Comparison of ENCODE assay signal across 17 cellular contexts in genomic region chr1:125118147-125118993, GRCh38.
"Had no signal": no experiment of that assay in that cellular context is flagged by ENCODE, and none has a peak within 500 bp of the region (broad histone marks: within the 10 kb centered on the region; RNA-seq: fewer than 3 reads in every experiment).

No MANE protein-coding gene starts in this region.

- H3K9me3 ChIP-seq: gastrocnemius medialis, testis had no signal

- ATAC-seq: gastrocnemius medialis; heart right ventricle; left cardiac atrium; naive thymus-derived CD4-positive, alpha-beta T cell; stimulated activated naive B cell treated with anti-CD40 and anti-IgM and Interleukin-4, amounts not matched to agents 10 μg/mL and 1 μg/mL and 100 μg/mL, for 72 hours; stimulated activated naive CD8-positive, alpha-beta T cell treated with anti-CD3 and anti-CD28 coated beads, Interleukin-15, amount 100 ng/mL, for 72 hours had no signal

- H3K27ac ChIP-seq: epithelial cell of prostate, esophagus muscularis mucosa, gastrocnemius medialis, heart right ventricle, left ventricle myocardium inferior, testis, tibial nerve had no signal

- H3K4me1 ChIP-seq: esophagus muscularis mucosa, gastrocnemius medialis, heart right ventricle, left ventricle myocardium inferior, testis, tibial nerve had no signal

- H3K36me3 ChIP-seq: esophagus muscularis mucosa, gastrocnemius medialis, heart right ventricle, left ventricle myocardium inferior, tibial nerve had no signal

- H3K4me3 ChIP-seq: esophagus muscularis mucosa, gastrocnemius medialis, heart right ventricle, left ventricle myocardium inferior, testis, tibial nerve had no signal

- FAIRE-seq: endometrium, islet of Langerhans, small intestine had no signal

- DNase-seq: gastrocnemius medialis; heart right ventricle; left cardiac atrium; left ventricle myocardium inferior; mesendoderm; naive thymus-derived CD4-positive, alpha-beta T cell; nephron progenitor cell; small intestine; stimulated activated CD4-positive, alpha-beta T cell treated with anti-CD3 and anti-CD28 coated beads, Interleukin-4, amount 100 ng/mL, for 4 hours; stimulated activated naive B cell treated with anti-CD40 and anti-IgM and Interleukin-4, amounts not matched to agents 10 μg/mL and 1 μg/mL and 100 μg/mL, for 72 hours; stimulated activated naive CD8-positive, alpha-beta T cell treated with anti-CD3 and anti-CD28 coated beads, Interleukin-15, amount 100 ng/mL, for 72 hours; testis had no signal
